ENCODE assay signal across 1 cellular context in the genomic region with DNA sequence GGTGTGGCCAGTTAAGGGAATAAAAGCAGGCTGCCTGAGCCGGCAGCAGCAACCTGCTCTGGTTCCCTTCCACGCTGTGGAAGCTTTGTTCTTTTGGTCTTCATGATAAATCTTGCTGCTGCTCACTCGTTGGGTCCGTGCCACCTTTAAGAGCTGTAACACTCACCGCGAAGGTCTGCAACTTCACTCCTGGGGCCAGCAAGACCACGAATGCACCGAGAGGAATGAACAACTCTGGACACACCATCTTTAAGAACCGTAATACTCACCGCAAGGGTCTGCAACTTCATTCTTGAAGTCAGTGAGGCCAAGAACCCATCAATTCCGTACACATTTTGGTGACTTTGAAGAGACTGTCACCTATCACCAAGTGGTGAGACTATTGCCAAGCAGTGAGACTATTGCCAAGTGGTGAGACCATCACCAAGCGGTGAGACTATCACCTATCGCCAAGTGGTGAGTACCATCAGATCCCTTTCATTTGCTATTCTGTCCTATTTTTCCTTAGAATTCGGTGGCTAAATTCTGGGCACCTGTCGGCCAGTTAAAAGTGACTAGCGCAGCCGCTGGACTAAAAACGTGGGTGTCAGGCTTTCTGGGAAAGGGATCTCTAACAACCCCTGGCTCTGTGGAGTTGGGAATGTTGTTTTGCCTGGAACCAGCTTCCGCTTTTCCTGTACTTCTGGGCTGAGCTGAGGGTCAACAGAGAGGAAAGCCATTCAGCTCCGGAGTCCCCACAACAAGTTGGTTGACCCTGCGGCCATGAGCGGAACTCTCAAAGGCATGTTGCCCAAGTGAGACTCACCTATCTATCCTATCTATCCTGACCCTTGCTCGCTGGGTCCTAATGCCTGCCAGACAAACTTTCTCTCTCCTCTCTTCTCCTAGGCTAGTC.
TF ChIP-seq lines count a peak whose summit lies in the region.

A gene with protein sequence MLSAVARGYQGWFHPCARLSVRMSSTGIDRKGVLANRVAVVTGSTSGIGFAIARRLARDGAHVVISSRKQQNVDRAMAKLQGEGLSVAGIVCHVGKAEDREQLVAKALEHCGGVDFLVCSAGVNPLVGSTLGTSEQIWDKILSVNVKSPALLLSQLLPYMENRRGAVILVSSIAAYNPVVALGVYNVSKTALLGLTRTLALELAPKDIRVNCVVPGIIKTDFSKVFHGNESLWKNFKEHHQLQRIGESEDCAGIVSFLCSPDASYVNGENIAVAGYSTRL (plus strand): TSS at position 48 of the 895 bp plus-strand sequence. CDS start 2,501 bp downstream, outside the sequence.

TF ChIP-seq in HepG2, 621 proteins besides CTCF, POLR2A, EP300 and RAD21 (continued from another document and continues in another):
- TF ChIP-seq, protein P1, sequence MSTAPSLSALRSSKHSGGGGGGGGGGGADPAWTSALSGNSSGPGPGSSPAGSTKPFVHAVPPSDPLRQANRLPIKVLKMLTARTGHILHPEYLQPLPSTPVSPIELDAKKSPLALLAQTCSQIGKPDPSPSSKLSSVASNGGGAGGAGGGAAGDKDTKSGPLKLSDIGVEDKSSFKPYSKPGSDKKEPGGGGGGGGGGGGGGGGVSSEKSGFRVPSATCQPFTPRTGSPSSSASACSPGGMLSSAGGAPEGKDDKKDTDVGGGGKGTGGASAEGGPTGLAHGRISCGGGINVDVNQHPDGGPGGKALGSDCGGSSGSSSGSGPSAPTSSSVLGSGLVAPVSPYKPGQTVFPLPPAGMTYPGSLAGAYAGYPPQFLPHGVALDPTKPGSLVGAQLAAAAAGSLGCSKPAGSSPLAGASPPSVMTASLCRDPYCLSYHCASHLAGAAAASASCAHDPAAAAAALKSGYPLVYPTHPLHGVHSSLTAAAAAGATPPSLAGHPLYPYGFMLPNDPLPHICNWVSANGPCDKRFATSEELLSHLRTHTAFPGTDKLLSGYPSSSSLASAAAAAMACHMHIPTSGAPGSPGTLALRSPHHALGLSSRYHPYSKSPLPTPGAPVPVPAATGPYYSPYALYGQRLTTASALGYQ (CRISPR knock-in tag; IDR thresholded peaks at IDR 0.05) = no peak
- TF ChIP-seq ZNF446 (CRISPR knock-in tag; IDR thresholded peaks at IDR 0.05) = no peak
- TF ChIP-seq ERF (CRISPR knock-in tag; IDR thresholded peaks at IDR 0.05) = peak; percentile 94
- TF ChIP-seq ZNF616 (CRISPR knock-in tag; IDR thresholded peaks at IDR 0.05; ENCODE audit: low read depth) = peak; percentile 47; the same call in 1 of the 2 replicates
- no peak for TF ChIP-seq ZNF20 (CRISPR knock-in tag; IDR thresholded peaks at IDR 0.05)
- TF ChIP-seq MEIS1 (CRISPR knock-in tag; IDR thresholded peaks at IDR 0.05; ENCODE audit: borderline replicate concordance) = peak; percentile 86; the same call in 1 of the 2 replicates
- TF ChIP-seq, protein P2, sequence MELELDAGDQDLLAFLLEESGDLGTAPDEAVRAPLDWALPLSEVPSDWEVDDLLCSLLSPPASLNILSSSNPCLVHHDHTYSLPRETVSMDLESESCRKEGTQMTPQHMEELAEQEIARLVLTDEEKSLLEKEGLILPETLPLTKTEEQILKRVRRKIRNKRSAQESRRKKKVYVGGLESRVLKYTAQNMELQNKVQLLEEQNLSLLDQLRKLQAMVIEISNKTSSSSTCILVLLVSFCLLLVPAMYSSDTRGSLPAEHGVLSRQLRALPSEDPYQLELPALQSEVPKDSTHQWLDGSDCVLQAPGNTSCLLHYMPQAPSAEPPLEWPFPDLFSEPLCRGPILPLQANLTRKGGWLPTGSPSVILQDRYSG (CRISPR knock-in tag; IDR thresholded peaks at IDR 0.05) = no peak
- TF ChIP-seq SYNCRIP (IDR thresholded peaks at IDR 0.05; ENCODE audit: insufficient read depth, low read depth, low read length) = no peak
- no peak; the same call in 1 of the 2 replicates for TF ChIP-seq ZNF788 (CRISPR knock-in tag; IDR thresholded peaks at IDR 0.05; ENCODE audit: borderline replicate concordance)
- peak; percentile 71; the same call in 1 of the 2 replicates for TF ChIP-seq MTA3 (CRISPR knock-in tag; IDR thresholded peaks at IDR 0.05)
- no peak for TF ChIP-seq ZFP36L1 (CRISPR knock-in tag; IDR thresholded peaks at IDR 0.05)
- no peak for TF ChIP-seq ZNF709 (CRISPR knock-in tag; IDR thresholded peaks at IDR 0.05)
- peak; percentile 74 for TF ChIP-seq ZBTB21 (CRISPR knock-in tag; IDR thresholded peaks at IDR 0.05)
- TF ChIP-seq, protein P3, sequence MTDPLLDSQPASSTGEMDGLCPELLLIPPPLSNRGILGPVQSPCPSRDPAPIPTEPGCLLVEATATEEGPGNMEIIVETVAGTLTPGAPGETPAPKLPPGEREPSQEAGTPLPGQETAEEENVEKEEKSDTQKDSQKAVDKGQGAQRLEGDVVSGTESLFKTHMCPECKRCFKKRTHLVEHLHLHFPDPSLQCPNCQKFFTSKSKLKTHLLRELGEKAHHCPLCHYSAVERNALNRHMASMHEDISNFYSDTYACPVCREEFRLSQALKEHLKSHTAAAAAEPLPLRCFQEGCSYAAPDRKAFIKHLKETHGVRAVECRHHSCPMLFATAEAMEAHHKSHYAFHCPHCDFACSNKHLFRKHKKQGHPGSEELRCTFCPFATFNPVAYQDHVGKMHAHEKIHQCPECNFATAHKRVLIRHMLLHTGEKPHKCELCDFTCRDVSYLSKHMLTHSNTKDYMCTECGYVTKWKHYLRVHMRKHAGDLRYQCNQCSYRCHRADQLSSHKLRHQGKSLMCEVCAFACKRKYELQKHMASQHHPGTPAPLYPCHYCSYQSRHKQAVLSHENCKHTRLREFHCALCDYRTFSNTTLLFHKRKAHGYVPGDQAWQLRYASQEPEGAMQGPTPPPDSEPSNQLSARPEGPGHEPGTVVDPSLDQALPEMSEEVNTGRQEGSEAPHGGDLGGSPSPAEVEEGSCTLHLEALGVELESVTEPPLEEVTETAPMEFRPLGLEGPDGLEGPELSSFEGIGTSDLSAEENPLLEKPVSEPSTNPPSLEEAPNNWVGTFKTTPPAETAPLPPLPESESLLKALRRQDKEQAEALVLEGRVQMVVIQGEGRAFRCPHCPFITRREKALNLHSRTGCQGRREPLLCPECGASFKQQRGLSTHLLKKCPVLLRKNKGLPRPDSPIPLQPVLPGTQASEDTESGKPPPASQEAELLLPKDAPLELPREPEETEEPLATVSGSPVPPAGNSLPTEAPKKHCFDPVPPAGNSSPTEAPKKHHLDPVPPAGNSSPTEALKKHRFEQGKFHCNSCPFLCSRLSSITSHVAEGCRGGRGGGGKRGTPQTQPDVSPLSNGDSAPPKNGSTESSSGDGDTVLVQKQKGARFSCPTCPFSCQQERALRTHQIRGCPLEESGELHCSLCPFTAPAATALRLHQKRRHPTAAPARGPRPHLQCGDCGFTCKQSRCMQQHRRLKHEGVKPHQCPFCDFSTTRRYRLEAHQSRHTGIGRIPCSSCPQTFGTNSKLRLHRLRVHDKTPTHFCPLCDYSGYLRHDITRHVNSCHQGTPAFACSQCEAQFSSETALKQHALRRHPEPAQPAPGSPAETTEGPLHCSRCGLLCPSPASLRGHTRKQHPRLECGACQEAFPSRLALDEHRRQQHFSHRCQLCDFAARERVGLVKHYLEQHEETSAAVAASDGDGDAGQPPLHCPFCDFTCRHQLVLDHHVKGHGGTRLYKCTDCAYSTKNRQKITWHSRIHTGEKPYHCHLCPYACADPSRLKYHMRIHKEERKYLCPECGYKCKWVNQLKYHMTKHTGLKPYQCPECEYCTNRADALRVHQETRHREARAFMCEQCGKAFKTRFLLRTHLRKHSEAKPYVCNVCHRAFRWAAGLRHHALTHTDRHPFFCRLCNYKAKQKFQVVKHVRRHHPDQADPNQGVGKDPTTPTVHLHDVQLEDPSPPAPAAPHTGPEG (CRISPR knock-in tag; IDR thresholded peaks at IDR 0.05) = no peak
- no peak for TF ChIP-seq NONO (IDR thresholded peaks at IDR 0.05)
- no peak for TF ChIP-seq NONO (CRISPR knock-in tag; conservative IDR thresholded peaks at IDR 0.05)
- no peak; the same call in 1 of the 2 replicates for TF ChIP-seq ZNF484 (CRISPR knock-in tag; IDR thresholded peaks at IDR 0.05; ENCODE audit: borderline replicate concordance, low read depth)
- TF ChIP-seq, protein P4, sequence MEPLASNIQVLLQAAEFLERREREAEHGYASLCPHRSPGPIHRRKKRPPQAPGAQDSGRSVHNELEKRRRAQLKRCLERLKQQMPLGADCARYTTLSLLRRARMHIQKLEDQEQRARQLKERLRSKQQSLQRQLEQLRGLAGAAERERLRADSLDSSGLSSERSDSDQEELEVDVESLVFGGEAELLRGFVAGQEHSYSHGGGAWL (CRISPR knock-in tag; IDR thresholded peaks at IDR 0.05) = peak; percentile 68; the same call in 1 of the 2 replicates
- TF ChIP-seq, protein P5, sequence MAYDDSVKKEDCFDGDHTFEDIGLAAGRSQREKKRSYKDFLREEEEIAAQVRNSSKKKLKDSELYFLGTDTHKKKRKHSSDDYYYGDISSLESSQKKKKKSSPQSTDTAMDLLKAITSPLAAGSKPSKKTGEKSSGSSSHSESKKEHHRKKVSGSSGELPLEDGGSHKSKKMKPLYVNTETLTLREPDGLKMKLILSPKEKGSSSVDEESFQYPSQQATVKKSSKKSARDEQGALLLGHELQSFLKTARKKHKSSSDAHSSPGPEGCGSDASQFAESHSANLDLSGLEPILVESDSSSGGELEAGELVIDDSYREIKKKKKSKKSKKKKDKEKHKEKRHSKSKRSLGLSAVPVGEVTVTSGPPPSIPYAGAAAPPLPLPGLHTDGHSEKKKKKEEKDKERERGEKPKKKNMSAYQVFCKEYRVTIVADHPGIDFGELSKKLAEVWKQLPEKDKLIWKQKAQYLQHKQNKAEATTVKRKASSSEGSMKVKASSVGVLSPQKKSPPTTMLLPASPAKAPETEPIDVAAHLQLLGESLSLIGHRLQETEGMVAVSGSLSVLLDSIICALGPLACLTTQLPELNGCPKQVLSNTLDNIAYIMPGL (CRISPR knock-in tag; IDR thresholded peaks at IDR 0.05; ENCODE audit: borderline replicate concordance in 1 of 2, low read depth in 1 of 2) = peak; percentile 79 to 97
- no peak for TF ChIP-seq ZNF629 (CRISPR knock-in tag; conservative IDR thresholded peaks at IDR 0.05)
- TF ChIP-seq, protein P6, sequence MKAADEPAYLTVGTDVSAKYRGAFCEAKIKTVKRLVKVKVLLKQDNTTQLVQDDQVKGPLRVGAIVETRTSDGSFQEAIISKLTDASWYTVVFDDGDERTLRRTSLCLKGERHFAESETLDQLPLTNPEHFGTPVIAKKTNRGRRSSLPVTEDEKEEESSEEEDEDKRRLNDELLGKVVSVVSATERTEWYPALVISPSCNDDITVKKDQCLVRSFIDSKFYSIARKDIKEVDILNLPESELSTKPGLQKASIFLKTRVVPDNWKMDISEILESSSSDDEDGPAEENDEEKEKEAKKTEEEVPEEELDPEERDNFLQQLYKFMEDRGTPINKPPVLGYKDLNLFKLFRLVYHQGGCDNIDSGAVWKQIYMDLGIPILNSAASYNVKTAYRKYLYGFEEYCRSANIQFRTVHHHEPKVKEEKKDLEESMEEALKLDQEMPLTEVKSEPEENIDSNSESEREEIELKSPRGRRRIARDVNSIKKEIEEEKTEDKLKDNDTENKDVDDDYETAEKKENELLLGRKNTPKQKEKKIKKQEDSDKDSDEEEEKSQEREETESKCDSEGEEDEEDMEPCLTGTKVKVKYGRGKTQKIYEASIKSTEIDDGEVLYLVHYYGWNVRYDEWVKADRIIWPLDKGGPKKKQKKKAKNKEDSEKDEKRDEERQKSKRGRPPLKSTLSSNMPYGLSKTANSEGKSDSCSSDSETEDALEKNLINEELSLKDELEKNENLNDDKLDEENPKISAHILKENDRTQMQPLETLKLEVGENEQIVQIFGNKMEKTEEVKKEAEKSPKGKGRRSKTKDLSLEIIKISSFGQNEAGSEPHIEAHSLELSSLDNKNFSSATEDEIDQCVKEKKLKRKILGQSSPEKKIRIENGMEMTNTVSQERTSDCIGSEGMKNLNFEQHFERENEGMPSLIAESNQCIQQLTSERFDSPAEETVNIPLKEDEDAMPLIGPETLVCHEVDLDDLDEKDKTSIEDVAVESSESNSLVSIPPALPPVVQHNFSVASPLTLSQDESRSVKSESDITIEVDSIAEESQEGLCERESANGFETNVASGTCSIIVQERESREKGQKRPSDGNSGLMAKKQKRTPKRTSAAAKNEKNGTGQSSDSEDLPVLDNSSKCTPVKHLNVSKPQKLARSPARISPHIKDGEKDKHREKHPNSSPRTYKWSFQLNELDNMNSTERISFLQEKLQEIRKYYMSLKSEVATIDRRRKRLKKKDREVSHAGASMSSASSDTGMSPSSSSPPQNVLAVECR (CRISPR knock-in tag; IDR thresholded peaks at IDR 0.05; ENCODE audit: borderline replicate concordance) = peak; percentile 96
- peak; percentile 86; the same call in 1 of the 2 replicates for TF ChIP-seq ZNF614 (CRISPR knock-in tag; IDR thresholded peaks at IDR 0.05; ENCODE audit: borderline replicate concordance)
- TF ChIP-seq GTF3A (CRISPR knock-in tag; conservative IDR thresholded peaks at IDR 0.05) = no peak; the same call in none of the 2 replicates
- no peak for TF ChIP-seq NKX3-1 (CRISPR knock-in tag; IDR thresholded peaks at IDR 0.05)
- TF ChIP-seq HDAC6 (IDR thresholded peaks at IDR 0.05; ENCODE audit: low read depth, low read length) = peak; percentile 93
- TF ChIP-seq, protein P7, sequence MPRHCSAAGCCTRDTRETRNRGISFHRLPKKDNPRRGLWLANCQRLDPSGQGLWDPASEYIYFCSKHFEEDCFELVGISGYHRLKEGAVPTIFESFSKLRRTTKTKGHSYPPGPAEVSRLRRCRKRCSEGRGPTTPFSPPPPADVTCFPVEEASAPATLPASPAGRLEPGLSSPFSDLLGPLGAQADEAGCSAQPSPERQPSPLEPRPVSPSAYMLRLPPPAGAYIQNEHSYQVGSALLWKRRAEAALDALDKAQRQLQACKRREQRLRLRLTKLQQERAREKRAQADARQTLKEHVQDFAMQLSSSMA (CRISPR knock-in tag; IDR thresholded peaks at IDR 0.05) = peak; percentile 92
- TF ChIP-seq RFX5 (IDR thresholded peaks at IDR 0.05; ENCODE audit: low read depth, low read length) = peak; percentile 48; the same call in 1 of the 2 replicates
- no peak for TF ChIP-seq ZNF329 (CRISPR knock-in tag; IDR thresholded peaks at IDR 0.05; ENCODE audit: low read depth)
- peak; percentile 99 for TF ChIP-seq SMYD3 (CRISPR knock-in tag; IDR thresholded peaks at IDR 0.05)
- peak; percentile 92 for TF ChIP-seq GZF1 (CRISPR knock-in tag; IDR thresholded peaks at IDR 0.05)
- no peak for TF ChIP-seq KAT2B (IDR thresholded peaks at IDR 0.05; ENCODE audit: borderline replicate concordance, low read depth, low read length)
- no peak; the same call in 1 of the 2 replicates for TF ChIP-seq CREB1 (IDR thresholded peaks at IDR 0.05)
- TF ChIP-seq CREB1 (CRISPR knock-in tag; IDR thresholded peaks at IDR 0.05) = no peak
- no peak for TF ChIP-seq ZNF589 (CRISPR knock-in tag; conservative IDR thresholded peaks at IDR 0.05)
- TF ChIP-seq, protein P8, sequence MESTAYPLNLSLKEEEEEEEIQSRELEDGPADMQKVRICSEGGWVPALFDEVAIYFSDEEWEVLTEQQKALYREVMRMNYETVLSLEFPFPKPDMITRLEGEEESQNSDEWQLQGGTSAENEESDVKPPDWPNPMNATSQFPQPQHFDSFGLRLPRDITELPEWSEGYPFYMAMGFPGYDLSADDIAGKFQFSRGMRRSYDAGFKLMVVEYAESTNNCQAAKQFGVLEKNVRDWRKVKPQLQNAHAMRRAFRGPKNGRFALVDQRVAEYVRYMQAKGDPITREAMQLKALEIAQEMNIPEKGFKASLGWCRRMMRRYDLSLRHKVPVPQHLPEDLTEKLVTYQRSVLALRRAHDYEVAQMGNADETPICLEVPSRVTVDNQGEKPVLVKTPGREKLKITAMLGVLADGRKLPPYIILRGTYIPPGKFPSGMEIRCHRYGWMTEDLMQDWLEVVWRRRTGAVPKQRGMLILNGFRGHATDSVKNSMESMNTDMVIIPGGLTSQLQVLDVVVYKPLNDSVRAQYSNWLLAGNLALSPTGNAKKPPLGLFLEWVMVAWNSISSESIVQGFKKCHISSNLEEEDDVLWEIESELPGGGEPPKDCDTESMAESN (CRISPR knock-in tag; conservative IDR thresholded peaks at IDR 0.05) = peak; percentile 98
